ENCODE assay signal across 28 cellular contexts in genomic region chr10:34169677-34170076, GRCh38.
"Had no signal": no experiment of that assay in that cellular context is flagged by ENCODE, and none has a peak within 500 bp of the region (broad histone marks: within the 10 kb centered on the region; RNA-seq: fewer than 3 reads in every experiment).

No MANE protein-coding gene starts in this region.

- H3K36me3 Mint-ChIP-seq: naive thymus-derived CD4-positive, alpha-beta T cell; natural killer cell treated with Interleukin-12 subunit alpha and Interleukin-12 subunit beta and Interleukin-15 and Interleukin-18, amount 100 ng/mL, for 72 hours; stimulated activated naive B cell treated with anti-CD40 and anti-IgM and Interleukin-4, amounts not matched to agents 10 μg/mL and 1 μg/mL and 100 μg/mL, for 72 hours had no signal

- H3K9me3 Mint-ChIP-seq: natural killer cell treated with Interleukin-12 subunit alpha and Interleukin-12 subunit beta and Interleukin-15 and Interleukin-18, amount 100 ng/mL, for 72 hours had no signal

- H3K9me3 ChIP-seq: left ventricle myocardium inferior, mucosa of descending colon, pancreas, prostate gland, stomach, testis, thyroid gland, transverse colon, upper lobe of left lung, vagina had no signal

- H3K36me3 ChIP-seq: left ventricle myocardium inferior, pancreas, prostate gland, stomach, thyroid gland, transverse colon, upper lobe of left lung, vagina had no signal

- ATAC-seq: mucosa of descending colon; naive thymus-derived CD4-positive, alpha-beta T cell; natural killer cell treated with Interleukin-12 subunit alpha and Interleukin-12 subunit beta and Interleukin-15 and Interleukin-18, amount 100 ng/mL, for 72 hours; pancreas; right cardiac atrium; sciatic nerve; stimulated activated naive B cell treated with anti-CD40 and anti-IgM and Interleukin-4, amounts not matched to agents 10 μg/mL and 1 μg/mL and 100 μg/mL, for 72 hours; stimulated activated naive CD8-positive, alpha-beta T cell treated with anti-CD3 and anti-CD28 coated beads, Interleukin-15, Interleukin-2, amounts not matched to agents 100 U/mL and 50 U/mL, for 24 hours had no signal

- DNase-seq: islet precursor cell; left ventricle myocardium inferior; mesendoderm; midbrain; mucosa of descending colon; naive thymus-derived CD4-positive, alpha-beta T cell; nucleus accumbens; pancreas; posterior cingulate gyrus; retina; right cardiac atrium; stimulated activated CD4-positive, alpha-beta T cell treated with anti-CD3 and anti-CD28 coated beads, Interleukin-12 subunit alpha, Interleukin-12 subunit beta, amount 100 ng/mL, for 4 hours; stimulated activated CD4-positive, alpha-beta T cell treated with anti-CD3 and anti-CD28 coated beads, Interleukin-15, amount 100 ng/mL, for 24 hours; stimulated activated CD4-positive, alpha-beta T cell treated with anti-CD3 and anti-CD28 coated beads, Interleukin-2, amount 100 ng/mL, for 24 hours; stimulated activated CD4-positive, alpha-beta T cell treated with anti-CD3 and anti-CD28 coated beads, Interleukin-4, amount 100 ng/mL, for 1 hour; stimulated activated naive B cell treated with anti-CD40 and anti-IgM and Interleukin-4, amounts not matched to agents 10 μg/mL and 1 μg/mL and 100 μg/mL, for 72 hours; stimulated activated naive CD8-positive, alpha-beta T cell treated with anti-CD3 and anti-CD28 coated beads, Interleukin-15, Interleukin-2, amounts not matched to agents 100 U/mL and 50 U/mL, for 24 hours; stomach; testis; thyroid gland; transverse colon; upper lobe of left lung had no signal

- H3K4me1 Mint-ChIP-seq: stimulated activated naive B cell treated with anti-CD40 and anti-IgM and Interleukin-4, amounts not matched to agents 10 μg/mL and 1 μg/mL and 100 μg/mL, for 72 hours had no signal

- H3K27me3 ChIP-seq: pancreas, stomach, testis, thyroid gland, transverse colon, upper lobe of left lung, vagina had no signal

- H3K27me3 Mint-ChIP-seq: stimulated activated naive B cell treated with anti-CD40 and anti-IgM and Interleukin-4, amounts not matched to agents 10 μg/mL and 1 μg/mL and 100 μg/mL, for 72 hours had no signal

- H3K4me1 ChIP-seq: pancreas, prostate gland, testis, thyroid gland, transverse colon had no signal

- H3K4me3 ChIP-seq: left ventricle myocardium inferior, lung, mucosa of descending colon, pancreas, prostate gland, skin epidermis, stomach, testis, thyroid gland, transverse colon, upper lobe of left lung, vagina had no signal

- H3K27ac ChIP-seq: left ventricle myocardium inferior, pancreas, prostate gland, skin epidermis, stomach, testis, thyroid gland, transverse colon, upper lobe of left lung, vagina had no signal

- H3K4me3 Mint-ChIP-seq: naive thymus-derived CD4-positive, alpha-beta T cell; natural killer cell treated with Interleukin-12 subunit alpha and Interleukin-12 subunit beta and Interleukin-15 and Interleukin-18, amount 100 ng/mL, for 72 hours; stimulated activated naive B cell treated with anti-CD40 and anti-IgM and Interleukin-4, amounts not matched to agents 10 μg/mL and 1 μg/mL and 100 μg/mL, for 72 hours had no signal

- H3K27ac Mint-ChIP-seq: naive thymus-derived CD4-positive, alpha-beta T cell; natural killer cell treated with Interleukin-12 subunit alpha and Interleukin-12 subunit beta and Interleukin-15 and Interleukin-18, amount 100 ng/mL, for 72 hours; stimulated activated naive B cell treated with anti-CD40 and anti-IgM and Interleukin-4, amounts not matched to agents 10 μg/mL and 1 μg/mL and 100 μg/mL, for 72 hours had no signal
